ENCODE assay signal across 10 cellular contexts in the genomic region with DNA sequence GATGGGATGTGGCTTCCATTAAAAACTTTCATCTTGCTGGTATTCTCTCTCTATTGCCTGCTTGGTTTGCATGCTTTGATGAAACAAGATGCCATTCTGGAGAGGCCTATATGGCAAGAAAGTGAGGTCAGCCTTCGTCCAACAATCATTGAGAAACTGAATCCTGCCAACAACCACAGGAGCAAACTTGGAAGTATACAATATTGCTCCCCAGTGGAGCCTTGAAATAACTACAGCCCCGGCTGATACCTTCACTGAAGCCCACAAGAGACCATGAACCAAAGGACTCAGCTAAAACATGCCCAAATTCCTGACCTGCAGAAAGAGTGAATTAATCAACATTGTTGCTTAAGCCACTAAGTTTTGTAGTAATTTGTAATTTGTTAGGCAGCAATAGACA.
DNase-seq lines count a peak whose midpoint lies in the region; ATAC-seq and TF ChIP-seq lines count a peak whose summit lies in the region.
"Had no signal": no experiment of that assay in that cellular context is flagged by ENCODE, and none has a peak within 500 bp of the region (broad histone marks: within the 10 kb centered on the region; RNA-seq: fewer than 3 reads in every experiment).

No MANE protein-coding gene starts in this region.

- TF ChIP-seq CTCF in Panc1 (IDR thresholded peaks at IDR 0.05) (0 out of 2 replicates have a peak, but pooled peaks have one; percentile 6), fibroblast of lung (conservative IDR thresholded peaks at IDR 0.05 in 1 of 2, IDR thresholded peaks at IDR 0.05 in 1 of 2; ENCODE audit: low read depth in 1 of 2, low read length in 2 of 2) (peak; percentile 29 to 48)

- H3K4me2 ChIP-seq in fibroblast of lung (ENCODE audit: extremely low read depth, insufficient read depth, low read length): no peak overlapping the region

- no peak overlapping the region for H2AFZ ChIP-seq in fibroblast of lung (ENCODE audit: low read length)

- no peaks in the 10 kb centered on the region for H4K20me1 ChIP-seq in fibroblast of lung (ENCODE audit: control insufficient read depth, extremely low read depth, insufficient read depth, low read length)

- in situ Hi-C loops in Panc1 (cut with HindIII; ENCODE audit: low pct_unique_long_range_greater_than_20kb, low sequenced_read_pairs): no loop called here

- BruUV-seq in Panc1 (replicated peaks; lab: Mats Ljungman, UMichigan): no TSS peak

- H3K9ac ChIP-seq in fibroblast of lung (ENCODE audit: insufficient read depth, low read length): no peak overlapping the region

- no peak overlapping the region for H3K4me3 ChIP-seq in Panc1 (ENCODE audit: low read depth in 2 of 2, low read length in 2 of 2)
- H3K4me3 ChIP-seq in fibroblast of lung (replicated peaks in 1 of 4; ENCODE audit: control extremely low read depth in 1 of 4, insufficient read depth in 1 of 4, low read depth in 3 of 4, low read length in 4 of 4): no peak overlapping the region
- no peak overlapping the region for H3K4me3 ChIP-seq in skeletal muscle cell (ENCODE audit: low read depth, low read length)
- H3K4me3 ChIP-seq: SJCRH30 had no signal

- no peaks in the 10 kb centered on the region for H3K79me2 ChIP-seq in fibroblast of lung (ENCODE audit: control insufficient read depth, insufficient read depth, low read length)

- no peaks in the 10 kb centered on the region for H3K36me3 ChIP-seq in Panc1 (ENCODE audit: control insufficient read depth, insufficient read depth, low read length)
- H3K36me3 ChIP-seq in fibroblast of lung (ENCODE audit: control insufficient read depth, insufficient read depth, low read length): no peaks in the 10 kb centered on the region
- H3K36me3 ChIP-seq: SJCRH30 had no signal

- peak; percentile 55 for DNase-seq in NCI-H82 (lab: John Stamatoyannopoulos, UW)
- DNase-seq in NCI-H82 treated with DMSO at 0.1 percent for 48 hours (lab: John Stamatoyannopoulos, UW; ENCODE audit: unreplicated experiment): no peak
- DNase-seq in Panc1 (ENCODE audit: low read depth, low spot score): no peak
- DNase-seq in fibroblast of lung (ENCODE audit: low read depth in 2 of 2): peak; percentile 2 to 40
- peak; percentile 17 for DNase-seq in skeletal muscle cell (ENCODE audit: low read depth)
- no peak for DNase-seq in NOMO-1 treated with dmso at 0.1 percent for 144 hours (lab: John Stamatoyannopoulos, UW; ENCODE audit: unreplicated experiment)
- DNase-seq: activated CD4-positive, alpha-beta T cell treated with anti-CD3 and anti-CD28 coated beads for 36 hours had no signal

- POLR2A ChIA-PET in Panc1 (lab: Charles Lee): no interaction called here

- intact Hi-C loops in Panc1 (cut with micrococcal nuclease; ENCODE audit: unreplicated experiment): no loop called here

- H3K27me3 ChIP-seq in Panc1 (ENCODE audit: control insufficient read depth, insufficient read depth, low read length) (no peaks in the 10 kb centered on the region), fibroblast of lung (ENCODE audit: control insufficient read depth, insufficient read depth, low read length) (no peaks in the 10 kb centered on the region)
- H3K27me3 ChIP-seq: SJCRH30 had no signal

- ATAC-seq in Panc1 (no peak), HG03469 (IDR thresholded peaks at IDR 0.05; ENCODE audit: unreplicated experiment) (no peak), HG03280 (IDR thresholded peaks at IDR 0.05; ENCODE audit: unreplicated experiment) (no peak)
- ATAC-seq: activated CD4-positive, alpha-beta T cell treated with anti-CD3 and anti-CD28 coated beads for 36 hours had no signal

- CTCF ChIA-PET in Panc1 (lab: Charles Lee): no interaction called here

- H3K4me1 ChIP-seq in Panc1 (ENCODE audit: control insufficient read depth, insufficient read depth, low read length) (no peaks in the 10 kb centered on the region), fibroblast of lung (ENCODE audit: control insufficient read depth, extremely low read depth, insufficient read depth, low read length) (no peaks in the 10 kb centered on the region)
- H3K4me1 ChIP-seq: SJCRH30 had no signal

- no peaks in the 10 kb centered on the region for H3K9me3 ChIP-seq in Panc1 (ENCODE audit: control insufficient read depth, insufficient read depth, low read depth, low read length)
- H3K9me3 ChIP-seq in fibroblast of lung (ENCODE audit: control insufficient read depth, insufficient read depth, low read depth, low read length): no peaks in the 10 kb centered on the region
- H3K9me3 ChIP-seq: SJCRH30 had no signal

- H3K27ac ChIP-seq in Panc1 (ENCODE audit: low read length) (no peak overlapping the region), fibroblast of lung (ENCODE audit: insufficient read depth, low read length) (no peak overlapping the region)
- H3K27ac ChIP-seq: SJCRH30 had no signal

Comparison
In these comparisons a context has a peak if more than half of its experiments do, and no peak if none do; other contexts are left out.
1. DNase-seq: peak in NCI-H82 (single experiment), fibroblast of lung (2 of 2) and skeletal muscle cell (single experiment); none in NCI-H82 treated with DMSO at 0.1 percent for 48 hours (single experiment), Panc1 (single experiment) and NOMO-1 treated with dmso at 0.1 percent for 144 hours (single experiment).